Comparison of ENCODE assay signal across 10 cellular contexts in the genomic region with DNA sequence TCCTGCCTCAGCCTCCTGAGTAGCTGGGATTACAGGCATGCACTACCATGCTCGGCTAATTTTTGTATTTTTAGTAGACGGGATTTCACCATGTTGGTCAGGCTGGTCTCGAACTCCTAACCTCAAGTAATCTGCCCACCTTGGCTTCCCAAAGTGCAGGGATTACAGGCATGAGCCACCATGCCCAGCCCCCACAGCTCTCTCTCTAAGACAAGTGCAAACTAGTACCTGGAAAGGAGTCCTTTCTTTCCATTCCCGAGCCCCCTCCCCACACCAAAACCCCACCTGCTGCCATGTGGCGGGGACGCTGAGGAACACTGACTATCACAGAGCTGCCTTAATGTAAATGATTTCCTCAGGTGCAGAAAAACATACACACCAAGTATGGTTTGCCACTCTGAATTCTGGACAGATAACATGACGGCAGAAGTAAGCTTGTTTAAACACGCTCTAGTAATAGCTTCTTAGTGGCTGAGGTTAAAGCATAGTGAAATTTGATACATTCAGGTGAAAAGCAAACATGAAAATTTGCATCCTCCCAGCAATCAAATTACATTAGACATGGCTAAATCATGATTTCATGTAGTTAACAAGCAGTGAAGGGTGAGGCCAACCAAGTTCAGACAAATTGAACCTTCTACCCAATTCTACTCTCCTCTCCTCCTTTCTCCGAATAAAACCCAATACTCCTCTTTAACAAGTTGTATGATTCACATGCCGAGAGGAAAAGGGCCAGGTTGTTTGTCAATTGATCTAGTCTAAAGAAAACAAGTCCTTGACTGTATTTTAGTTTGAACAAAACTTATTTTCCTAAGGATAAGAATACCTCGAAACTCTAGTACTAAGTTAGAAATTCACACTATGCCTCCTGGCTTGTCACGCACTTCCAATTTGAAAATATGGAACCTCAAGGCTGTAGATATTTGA. TPM values are rescaled to one million over a fixed set of nuclear protein-coding genes. Genes with fewer than 3 reads are reported as not detected.
DNase-seq lines count a peak whose midpoint lies in the region; ATAC-seq and TF ChIP-seq lines count a peak whose summit lies in the region.
"Had no signal": no experiment of that assay in that cellular context is flagged by ENCODE, and none has a peak within 500 bp of the region (broad histone marks: within the 10 kb centered on the region; RNA-seq: fewer than 3 reads in every experiment).

No MANE protein-coding gene starts in this region.

- H3K36me3 ChIP-seq in thyroid gland (peaks cover 5 to 6% of the 10 kb centered on the region in 2 donors), mesendoderm (ENCODE audit: control insufficient read depth, insufficient read depth, low read length) (no peaks in the 10 kb centered on the region)

- no peak overlapping the region for H3K23ac ChIP-seq in mesendoderm (ENCODE audit: low read length)

- TF ChIP-seq CTCF in LNCaP clone FGC (IDR thresholded peaks at IDR 0.05; ENCODE audit: control insufficient read depth, extremely low read depth, insufficient read depth) (no peak), fibroblast of mammary gland (conservative IDR thresholded peaks at IDR 0.05; ENCODE audit: control insufficient read depth, insufficient read depth, low read depth, low read length) (no peak), thyroid gland (IDR thresholded peaks at IDR 0.05) (no peak)

- H3K4ac ChIP-seq in mesendoderm (ENCODE audit: low read depth, low read length), result no peak overlapping the region

- H2AK5ac ChIP-seq in mesendoderm (ENCODE audit: low read length), result no peak overlapping the region

- H3K4me3 ChIP-seq in LNCaP clone FGC (ENCODE audit: low read depth, low read length) (no peak overlapping the region), fibroblast of mammary gland (ENCODE audit: control insufficient read depth, low read depth, low read length) (no peak overlapping the region), thyroid gland (replicated peaks in 1 of 3) (no peak overlapping the region), mesendoderm (ENCODE audit: low read length) (no peak overlapping the region)

- H2BK15ac ChIP-seq in mesendoderm (replicated peaks; ENCODE audit: low read depth), result no peak overlapping the region

- no peak for ATAC-seq in activated naive CD4-positive, alpha-beta T cell treated with anti-CD3 and anti-CD28 coated beads, Interleukin-2, amount 50 U/mL, for 72 hours
- no peak for ATAC-seq in HG03108 (IDR thresholded peaks at IDR 0.05; ENCODE audit: unreplicated experiment)

- intact Hi-C loops in thyroid gland (cut with DNase I), result no loop called here

- no peak for TF ChIP-seq POLR2A in thyroid gland (IDR thresholded peaks at IDR 0.05)

- H3K56ac ChIP-seq in mesendoderm (ENCODE audit: low read length), result no peak overlapping the region

- H4K5ac ChIP-seq in mesendoderm (ENCODE audit: low read length), result no peak overlapping the region

- no peaks in the 10 kb centered on the region for H3K27me3 ChIP-seq in thyroid gland
- H3K27me3 ChIP-seq in mesendoderm (ENCODE audit: insufficient read depth, low read length, poor library complexity), result no peaks in the 10 kb centered on the region

- peaks cover 0 to 4% of the 10 kb centered on the region in 2 donors for H3K36me3 Mint-ChIP-seq in activated naive CD4-positive, alpha-beta T cell treated with anti-CD3 and anti-CD28 coated beads, Interleukin-2, amount 50 U/mL, for 72 hours

- no peak overlapping the region for H4K8ac ChIP-seq in mesendoderm (ENCODE audit: low read depth, low read length)

- no peak overlapping the region for H3K9ac ChIP-seq in mesendoderm (ENCODE audit: low read length)

- H3K27ac Mint-ChIP-seq in activated naive CD4-positive, alpha-beta T cell treated with anti-CD3 and anti-CD28 coated beads, Interleukin-2, amount 50 U/mL, for 72 hours, result peak overlapping the region in 1 of 2 donors; percentile 36

- H3K4me1 ChIP-seq in thyroid gland, result peaks cover 11 to 34% of the 10 kb centered on the region in 2 donors
- H3K4me1 ChIP-seq in mesendoderm (ENCODE audit: control insufficient read depth, low read depth, low read length), result peaks cover 6% of the 10 kb centered on the region

- no peak overlapping the region for H3K4me2 ChIP-seq in mesendoderm (ENCODE audit: low read length)

- H3K9me3 ChIP-seq in thyroid gland, result no peaks in the 10 kb centered on the region

- WGBS in thyroid gland, 2 donors, result 69 to 78% methylated on average over 12 of the region's 12 CpGs
- 100% methylated on average over 1 of the region's 12 CpGs for WGBS in mesendoderm (ENCODE audit: extremely low coverage, insufficient coverage, low lambda C conversion rate)

- no peaks in the 10 kb centered on the region for H3K79me1 ChIP-seq in mesendoderm (ENCODE audit: low read length)

- no peak overlapping the region for H2BK5ac ChIP-seq in mesendoderm (ENCODE audit: low read length)

- peak overlapping the region in 2 of 3 donors; percentile 51 to 76 for H3K27ac ChIP-seq in thyroid gland
- no peak overlapping the region for H3K27ac ChIP-seq in mesendoderm (ENCODE audit: low read depth, low read length)

- no peak overlapping the region for H2BK120ac ChIP-seq in mesendoderm (ENCODE audit: low read depth, low read length)

- no peaks in the 10 kb centered on the region for H3K9me3 Mint-ChIP-seq in activated naive CD4-positive, alpha-beta T cell treated with anti-CD3 and anti-CD28 coated beads, Interleukin-2, amount 50 U/mL, for 72 hours

- DNase-seq in LNCaP clone FGC (ENCODE audit: low read depth) (peak; percentile 79), NCI-H748 treated with DMSO at 0.1 percent for 48 hours (lab: John Stamatoyannopoulos, UW) (peak; percentile 86), fibroblast of mammary gland (ENCODE audit: low read depth) (peak; percentile 45), thyroid gland (no peak), mesendoderm (no peak)
- DNase-seq in activated T-cell treated with anti-CD3 and anti-CD28 coated beads, Interleukin-2, amount 50 U/mL, for 1 hour, result no peak
- no peak for DNase-seq in activated naive CD4-positive, alpha-beta T cell treated with anti-CD3 and anti-CD28 coated beads, Interleukin-2, amount 50 U/mL, for 72 hours (ENCODE audit: low spot score in 2 of 2)
- DNase-seq: GDM1, T-helper 1 cell had no signal

- H3K18ac ChIP-seq in mesendoderm (ENCODE audit: low read length), result no peak overlapping the region

- H3K79me2 ChIP-seq in mesendoderm (ENCODE audit: control insufficient read depth, insufficient read depth, low read length), result no peaks in the 10 kb centered on the region

RNA-seq across cellular contexts. Expression of a gene that starts 19.8 kb away (rescaled TPM):
- total RNA-seq in thyroid gland, result 100 to 1,000 TPM in 2 of 4 donors, 10 to 100 TPM in 2; 59.9 to 133 (median 85.0) TPM
- 1 to 10 TPM; 1.9 to 2.3 TPM for total RNA-seq in activated naive CD4-positive, alpha-beta T cell treated with anti-CD3 and anti-CD28 coated beads, Interleukin-2, amount 50 U/mL, for 72 hours
- 16.0 TPM for polyA plus RNA-seq in mesendoderm (2013, experiment 1 of 2)
- polyA plus RNA-seq in mesendoderm (2013, experiment 2 of 2), result 17.5 TPM

RNA-seq across cellular contexts. Expression of a gene that starts 44.8 kb away (rescaled TPM):
- 100 to 1,000 TPM; 222 to 327 (median 257) TPM for total RNA-seq in thyroid gland
- total RNA-seq in activated naive CD4-positive, alpha-beta T cell treated with anti-CD3 and anti-CD28 coated beads, Interleukin-2, amount 50 U/mL, for 72 hours, result 100 to 1,000 TPM; 385 to 475 TPM
- polyA plus RNA-seq in mesendoderm (2013, experiment 1 of 2), result 277 TPM
- polyA plus RNA-seq in mesendoderm (2013, experiment 2 of 2), result 273 TPM

Comparison
In these comparisons a context has a peak if more than half of its experiments do, and no peak if none do; other contexts are left out.
1. DNase-seq: peak in LNCaP clone FGC (single experiment), NCI-H748 treated with DMSO at 0.1 percent for 48 hours (single experiment) and fibroblast of mammary gland (single experiment); none in thyroid gland (0 of 2), activated T-cell treated with anti-CD3 and anti-CD28 coated beads, Interleukin-2, amount 50 U/mL, for 1 hour (single experiment), activated naive CD4-positive, alpha-beta T cell treated with anti-CD3 and anti-CD28 coated beads, Interleukin-2, amount 50 U/mL, for 72 hours (0 of 2) and mesendoderm (single experiment).
2. RNA of a gene that starts 19.8 kb away (total RNA-seq): 59.9 to 133 TPM in thyroid gland; 1.9 to 2.3 TPM in activated naive CD4-positive, alpha-beta T cell treated with anti-CD3 and anti-CD28 coated beads, Interleukin-2, amount 50 U/mL, for 72 hours; every median in the first group is over 10 times any median in the second.